In genomic region chr13:48775804-48776203, GRCh38 we compare ENCODE assay signal across 12 cellular contexts.
DNase-seq lines count a peak whose midpoint lies in the region; ATAC-seq and TF ChIP-seq lines count a peak whose summit lies in the region.
"Had no signal": no experiment of that assay in that cellular context is flagged by ENCODE, and none has a peak within 500 bp of the region (broad histone marks: within the 10 kb centered on the region; RNA-seq: fewer than 3 reads in every experiment).

No MANE protein-coding gene starts in this region.

- ATAC-seq in SK-N-SH treated with all-trans-retinoic acid at 6 μM for 48 hours (peak; percentile 89), HG02840 (IDR thresholded peaks at IDR 0.05; ENCODE audit: low FRiP score, unreplicated experiment) (no peak), left cardiac atrium (no peak)
- ATAC-seq: activated T-cell treated with anti-CD3 and anti-CD28 coated beads, Interleukin-2, amount 50 U/mL, for 72 hours; stimulated activated naive CD8-positive, alpha-beta T cell treated with anti-CD3 and anti-CD28 coated beads, Interleukin-15, amount 100 ng/mL, for 72 hours had no signal

- no peak for TF ChIP-seq CTCF in fibroblast of the aortic adventitia (IDR thresholded peaks at IDR 0.05; ENCODE audit: insufficient read depth, low read length)

- H3K4me3 ChIP-seq in fibroblast of the aortic adventitia (ENCODE audit: low read depth, low read length): no peak overlapping the region
- H3K4me3 ChIP-seq: HAP-1 had no signal

- intact Hi-C loops in left cardiac atrium (cut with DNase I): no loop called here

- DNase-seq in GM04504 (ENCODE audit: low read depth): peak; percentile 97
- DNase-seq in fibroblast of the aortic adventitia (ENCODE audit: low read depth): peak; percentile 66
- peak; percentile 53 for DNase-seq in smooth muscle cell of the brain vasculature (ENCODE audit: low read depth, low spot score)
- no peak for DNase-seq in activated CD4-positive, alpha-beta T cell treated with anti-CD3 and anti-CD28 coated beads, Interleukin-2, amount 50 U/mL, for 48 hours
- no peak for DNase-seq in left cardiac atrium
- DNase-seq in GM19238 (ENCODE audit: insufficient read length, low spot score): no peak
- DNase-seq: activated CD4-positive, alpha-beta T cell treated with anti-CD3 and anti-CD28 coated beads for 1 hour; activated T-cell treated with anti-CD3 and anti-CD28 coated beads, Interleukin-2, amount 50 U/mL, for 72 hours; stimulated activated naive CD8-positive, alpha-beta T cell treated with anti-CD3 and anti-CD28 coated beads, Interleukin-15, amount 100 ng/mL, for 72 hours had no signal

TF ChIP-seq in SK-N-SH treated with all-trans-retinoic acid at 6 μM for 48 hours, 23 proteins besides CTCF, POLR2A, EP300 and RAD21:
- TF ChIP-seq PPARA (CRISPR knock-in tag; IDR thresholded peaks at IDR 0.05; ENCODE audit: borderline replicate concordance) (no peak), POU6F1 (CRISPR knock-in tag; IDR thresholded peaks at IDR 0.05; ENCODE audit: borderline replicate concordance, low read depth) (no peak), ARNTL (CRISPR knock-in tag; IDR thresholded peaks at IDR 0.05; ENCODE audit: borderline replicate concordance, low read depth) (no peak), SNAI2 (CRISPR knock-in tag; IDR thresholded peaks at IDR 0.05) (no peak), GLIS3 (CRISPR knock-in tag; IDR thresholded peaks at IDR 0.05) (no peak), TOX (CRISPR knock-in tag; IDR thresholded peaks at IDR 0.05; ENCODE audit: borderline replicate concordance) (no peak), ZNF8 (CRISPR knock-in tag; IDR thresholded peaks at IDR 0.05) (no peak), ZC3H10 (CRISPR knock-in tag; IDR thresholded peaks at IDR 0.05) (no peak; the same call in 1 of the 2 replicates), PATZ1 (CRISPR knock-in tag; IDR thresholded peaks at IDR 0.05; ENCODE audit: borderline replicate concordance) (0 out of 2 replicates have a peak, but pooled peaks have one; percentile 51), CSDC2 (CRISPR knock-in tag; IDR thresholded peaks at IDR 0.05) (no peak), ZNF70 (CRISPR knock-in tag; IDR thresholded peaks at IDR 0.05) (no peak), TCF4 (CRISPR knock-in tag; IDR thresholded peaks at IDR 0.05; ENCODE audit: borderline replicate concordance) (peak; percentile 56; the same call in 1 of the 2 replicates), ZFP3 (CRISPR knock-in tag; IDR thresholded peaks at IDR 0.05) (no peak), ISL1 (CRISPR knock-in tag; IDR thresholded peaks at IDR 0.05) (peak; percentile 71), ZFP30 (CRISPR knock-in tag; IDR thresholded peaks at IDR 0.05) (no peak), BACH2 (CRISPR knock-in tag; IDR thresholded peaks at IDR 0.05; ENCODE audit: borderline replicate concordance) (no peak), ZNF565 (CRISPR knock-in tag; conservative IDR thresholded peaks at IDR 0.05; ENCODE audit: low read depth) (no peak), RARB (CRISPR knock-in tag; IDR thresholded peaks at IDR 0.05) (no peak), ESRRG (CRISPR knock-in tag; IDR thresholded peaks at IDR 0.05) (no peak), CSRNP3 (CRISPR knock-in tag; IDR thresholded peaks at IDR 0.05) (no peak), OSR1 (CRISPR knock-in tag; IDR thresholded peaks at IDR 0.05) (no peak)
- TF ChIP-seq, protein P1, sequence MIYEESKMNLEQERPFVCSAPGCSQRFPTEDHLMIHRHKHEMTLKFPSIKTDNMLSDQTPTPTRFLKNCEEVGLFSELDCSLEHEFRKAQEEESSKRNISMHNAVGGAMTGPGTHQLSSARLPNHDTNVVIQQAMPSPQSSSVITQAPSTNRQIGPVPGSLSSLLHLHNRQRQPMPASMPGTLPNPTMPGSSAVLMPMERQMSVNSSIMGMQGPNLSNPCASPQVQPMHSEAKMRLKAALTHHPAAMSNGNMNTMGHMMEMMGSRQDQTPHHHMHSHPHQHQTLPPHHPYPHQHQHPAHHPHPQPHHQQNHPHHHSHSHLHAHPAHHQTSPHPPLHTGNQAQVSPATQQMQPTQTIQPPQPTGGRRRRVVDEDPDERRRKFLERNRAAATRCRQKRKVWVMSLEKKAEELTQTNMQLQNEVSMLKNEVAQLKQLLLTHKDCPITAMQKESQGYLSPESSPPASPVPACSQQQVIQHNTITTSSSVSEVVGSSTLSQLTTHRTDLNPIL (CRISPR knock-in tag; IDR thresholded peaks at IDR 0.05; ENCODE audit: low read depth): peak; percentile 77; the same call in 1 of the 2 replicates
- TF ChIP-seq, protein P2, sequence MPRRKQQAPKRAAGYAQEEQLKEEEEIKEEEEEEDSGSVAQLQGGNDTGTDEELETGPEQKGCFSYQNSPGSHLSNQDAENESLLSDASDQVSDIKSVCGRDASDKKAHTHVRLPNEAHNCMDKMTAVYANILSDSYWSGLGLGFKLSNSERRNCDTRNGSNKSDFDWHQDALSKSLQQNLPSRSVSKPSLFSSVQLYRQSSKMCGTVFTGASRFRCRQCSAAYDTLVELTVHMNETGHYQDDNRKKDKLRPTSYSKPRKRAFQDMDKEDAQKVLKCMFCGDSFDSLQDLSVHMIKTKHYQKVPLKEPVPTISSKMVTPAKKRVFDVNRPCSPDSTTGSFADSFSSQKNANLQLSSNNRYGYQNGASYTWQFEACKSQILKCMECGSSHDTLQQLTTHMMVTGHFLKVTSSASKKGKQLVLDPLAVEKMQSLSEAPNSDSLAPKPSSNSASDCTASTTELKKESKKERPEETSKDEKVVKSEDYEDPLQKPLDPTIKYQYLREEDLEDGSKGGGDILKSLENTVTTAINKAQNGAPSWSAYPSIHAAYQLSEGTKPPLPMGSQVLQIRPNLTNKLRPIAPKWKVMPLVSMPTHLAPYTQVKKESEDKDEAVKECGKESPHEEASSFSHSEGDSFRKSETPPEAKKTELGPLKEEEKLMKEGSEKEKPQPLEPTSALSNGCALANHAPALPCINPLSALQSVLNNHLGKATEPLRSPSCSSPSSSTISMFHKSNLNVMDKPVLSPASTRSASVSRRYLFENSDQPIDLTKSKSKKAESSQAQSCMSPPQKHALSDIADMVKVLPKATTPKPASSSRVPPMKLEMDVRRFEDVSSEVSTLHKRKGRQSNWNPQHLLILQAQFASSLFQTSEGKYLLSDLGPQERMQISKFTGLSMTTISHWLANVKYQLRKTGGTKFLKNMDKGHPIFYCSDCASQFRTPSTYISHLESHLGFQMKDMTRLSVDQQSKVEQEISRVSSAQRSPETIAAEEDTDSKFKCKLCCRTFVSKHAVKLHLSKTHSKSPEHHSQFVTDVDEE (CRISPR knock-in tag; IDR thresholded peaks at IDR 0.05): no peak

Comparison
In these comparisons a context has a peak if more than half of its experiments do, and no peak if none do; other contexts are left out.
1. DNase-seq: peak in GM04504 (single experiment), fibroblast of the aortic adventitia (single experiment) and smooth muscle cell of the brain vasculature (single experiment); none in activated CD4-positive, alpha-beta T cell treated with anti-CD3 and anti-CD28 coated beads, Interleukin-2, amount 50 U/mL, for 48 hours (0 of 2), left cardiac atrium (single experiment) and GM19238 (single experiment).